ENCODE assay signal across 8 cellular contexts in genomic region chr17:21127508-21128077, GRCh38. TPM values are rescaled to one million over a fixed set of nuclear protein-coding genes. Genes with fewer than 3 reads are reported as not detected.
A peak's percentile ranks its signal among the peaks of the same experiment; 100 is the strongest.
DNase-seq lines count a peak whose midpoint lies in the region; ATAC-seq, FAIRE-seq and TF ChIP-seq lines count a peak whose summit lies in the region.

No MANE protein-coding gene starts in this region.

- peaks cover 18% of the 10 kb centered on the region for H3K4me1 ChIP-seq in HepG2 (ENCODE audit: insufficient read depth, low read length)
- peaks cover 0 to 13% (median 10%) of the 10 kb centered on the region in 4 donors for H3K4me1 ChIP-seq in tibial artery

- TF ChIP-seq CTCF in HepG2 (CRISPR knock-in tag; IDR thresholded peaks at IDR 0.05) (no peak), tibial artery (IDR thresholded peaks at IDR 0.05) (no peak)

- no peak for TF ChIP-seq RAD21 in HepG2 (CRISPR knock-in tag; IDR thresholded peaks at IDR 0.05)

- H3K27me3 Mint-ChIP-seq in activated T-cell treated with anti-CD3 and anti-CD28 coated beads, Interleukin-2, amount 50 U/mL, for 72 hours (ENCODE audit: low read depth), result no peaks in the 10 kb centered on the region

- H3K27ac ChIP-seq in angular gyrus (ENCODE audit: low read depth, low read length), result peak overlapping the region; percentile 39
- peak overlapping the region; percentile 85 for H3K27ac ChIP-seq in HepG2 (ENCODE audit: extremely low read length, insufficient read depth, low read length)
- H3K27ac ChIP-seq in tibial artery, result peak overlapping the region; percentile 87 to 95

- peak overlapping the region; percentile 18 for H2AFZ ChIP-seq in HepG2 (ENCODE audit: low read length)

- H3K4me3 Mint-ChIP-seq in activated T-cell treated with anti-CD3 and anti-CD28 coated beads, Interleukin-2, amount 50 U/mL, for 72 hours, result peak overlapping the region; percentile 90 to 97

- no peaks in the 10 kb centered on the region for H3K36me3 ChIP-seq in HepG2 (replicated peaks in 1 of 2; ENCODE audit: control insufficient read depth in 1 of 2, insufficient read depth in 2 of 2, low read length in 2 of 2)
- H3K36me3 ChIP-seq in tibial artery, result no peaks in the 10 kb centered on the region

- CTCF ChIA-PET in HepG2 (lab: Yijun Ruan, JAX; ENCODE audit: low intra/inter-chr PET ratio, low total read pairs), result no interaction called here

- WGBS in HepG2 (ENCODE audit: low lambda C conversion rate), result 0% methylated on average over 8 of the region's 9 CpGs

- TF ChIP-seq EP300 in HepG2 (IDR thresholded peaks at IDR 0.05; ENCODE audit: low read depth in 2 of 2, low read length in 2 of 2) (no peak), HepG2 (CRISPR knock-in tag; IDR thresholded peaks at IDR 0.05; ENCODE audit: borderline replicate concordance) (no peak)

- H3K27me3 ChIP-seq in HepG2 (ENCODE audit: control insufficient read depth in 1 of 2, insufficient read depth in 2 of 2, low read length in 2 of 2) (no peaks in the 10 kb centered on the region), tibial artery (no peaks in the 10 kb centered on the region)

- peak overlapping the region; percentile 99 for H3K27ac Mint-ChIP-seq in activated T-cell treated with anti-CD3 and anti-CD28 coated beads, Interleukin-2, amount 50 U/mL, for 72 hours

- no peak for ATAC-seq in activated T-cell treated with anti-CD3 and anti-CD28 coated beads, Interleukin-2, amount 50 U/mL, for 72 hours (replicated peaks in 1 of 2)
- ATAC-seq in HepG2, result peak; percentile 16; the same call in 1 of the 3 replicates

- H3K4me3 ChIP-seq in HepG2 (replicated peaks in 1 of 3; ENCODE audit: insufficient read depth in 1 of 3, low read depth in 2 of 3, low read length in 3 of 3) (peak overlapping the region; percentile 69 to 92 (median 71)), tibial artery (peak overlapping the region; percentile 68 to 96)

- peak overlapping the region; percentile 86 for H3K4me2 ChIP-seq in HepG2 (ENCODE audit: low read depth, low read length)

- BruUV-seq in HepG2 (replicated peaks; lab: Mats Ljungman, UMichigan), result no TSS peak

- POLR2A ChIA-PET in HepG2 (lab: Yijun Ruan, JAX), result interaction anchor here (1.2 to 1.6 kb wide), 2 partner anchors 84 to 86 kb away, joined by 7 to 8 read pairs; partner anchors contain the start of gene USP22

- no peaks in the 10 kb centered on the region for H3K9me3 Mint-ChIP-seq in activated T-cell treated with anti-CD3 and anti-CD28 coated beads, Interleukin-2, amount 50 U/mL, for 72 hours

- TF ChIP-seq POLR2A in HepG2 (IDR thresholded peaks at IDR 0.05; ENCODE audit: insufficient read depth in 1 of 2, low read depth in 2 of 2, low read length in 2 of 2), result no peak

- H4K20me1 ChIP-seq in HepG2 (ENCODE audit: insufficient read depth, low read length), result no peaks in the 10 kb centered on the region

- in situ Hi-C loops in HepG2 (cut with HindIII; ENCODE audit: extremely low pct_ligation_motif_present, low pct_unique_long_range_greater_than_20kb), result loop anchor here (10.0 kb wide), 2 partner anchors 157 to 387 kb away; partner anchors contain the start of gene MAP2K3

- FAIRE-seq in HepG2 (lab: Jason Lieb, UNC), result no peak

- H3K9me3 ChIP-seq in HepG2 (ENCODE audit: low read length) (no peaks in the 10 kb centered on the region), tibial artery (no peaks in the 10 kb centered on the region)

- DNase-seq in activated T-cell treated with anti-CD3 and anti-CD28 coated beads, Interleukin-2, amount 50 U/mL, for 72 hours, result no peak
- DNase-seq in activated T-cell treated with anti-CD3 and anti-CD28 coated beads, Interleukin-2, amount 50 U/mL, for 1 hour, result no peak
- DNase-seq in HepG2 (ENCODE audit: low spot score) (no peak), tibial artery (no peak), NCI-H345 (lab: John Stamatoyannopoulos, UW) (no peak), NCI-H2171 treated with DMSO at 0.1 percent for 48 hours (lab: John Stamatoyannopoulos, UW) (no peak), cerebellum (ENCODE audit: low spot score) (no peak)

- H3K36me3 Mint-ChIP-seq in activated T-cell treated with anti-CD3 and anti-CD28 coated beads, Interleukin-2, amount 50 U/mL, for 72 hours (ENCODE audit: insufficient read depth in 2 of 2), result peaks cover 0 to 4% of the 10 kb centered on the region in 2 donors

- intact Hi-C loops in HepG2 (cut with micrococcal nuclease; ENCODE audit: unreplicated experiment) (loop anchor here (2.0 to 5.0 kb wide), 3 partner anchors 85 to 155 kb away; partner anchors contain the start of genes MAP2K3 and USP22), tibial artery (cut with DNase I; ENCODE audit: low total_unique reads) (loop anchor here (2.0 to 10.0 kb wide), 5 partner anchors 83 to 383 kb away; partner anchors contain the start of gene USP22)

- H3K9ac ChIP-seq in HepG2 (ENCODE audit: insufficient read depth, low read depth, low read length), result peak overlapping the region; percentile 78

- H3K79me2 ChIP-seq in HepG2 (ENCODE audit: insufficient read depth, low read length), result peaks cover 17% of the 10 kb centered on the region

- H3K4me1 Mint-ChIP-seq in activated T-cell treated with anti-CD3 and anti-CD28 coated beads, Interleukin-2, amount 50 U/mL, for 72 hours (ENCODE audit: low read depth), result peaks cover 44% of the 10 kb centered on the region

TF ChIP-seq in HepG2, 621 proteins besides CTCF, POLR2A, EP300 and RAD21 (continues in another document):
- TF ChIP-seq FOXC1 (CRISPR knock-in tag; IDR thresholded peaks at IDR 0.05; ENCODE audit: borderline replicate concordance) (no peak), ZNF646 (CRISPR knock-in tag; IDR thresholded peaks at IDR 0.05) (0 out of 2 replicates have a peak, but pooled peaks have one; percentile 25), ZKSCAN1 (IDR thresholded peaks at IDR 0.05; ENCODE audit: low read length) (peak; percentile 96)

RNA-seq across cellular contexts. Expression of gene DHRS7B, which starts 0.8 kb away (rescaled TPM):
- 10 to 100 TPM; 19.5 to 21.4 TPM for total RNA-seq in activated T-cell treated with anti-CD3 and anti-CD28 coated beads, Interleukin-2, amount 50 U/mL, for 72 hours
- total RNA-seq in HepG2 (2016; rRNA removed; fragmentation: Illumina TruSeq; extraction: Trizol) (24.3 and 35.8 TPM in 2 replicates), cerebellum (12.8 TPM)
- total RNA-seq in HepG2 (2016; cell fraction: cytosol; rRNA removed; fragmentation: Illumina TruSeq; extraction: Trizol; ENCODE audit: low read depth), result 7.6 and 9.8 TPM in 2 replicates
- total RNA-seq in HepG2 (2016; cell fraction: insoluble cytoplasmic fraction; rRNA removed; fragmentation: Illumina TruSeq; extraction: Trizol), result 24.4 and 36.0 TPM in 2 replicates
- 13.4 and 15.9 TPM in 2 replicates for total RNA-seq in HepG2 (2016; cell fraction: membrane; rRNA removed; fragmentation: Illumina TruSeq; extraction: Trizol)
- total RNA-seq in HepG2 (2016; cell fraction: nucleus; rRNA removed; fragmentation: Illumina TruSeq; extraction: Trizol), result 20.1 and 30.9 TPM in 2 replicates
- polyA plus RNA-seq in HepG2 (2011; rRNA removed), result 20.0 TPM in 2 replicates
- polyA plus RNA-seq in HepG2 (2011; cell fraction: cytosol; rRNA removed), result 29.5 and 34.2 TPM in 2 replicates
- 11.5 and 13.2 TPM in 2 replicates for polyA plus RNA-seq in HepG2 (2011; cell fraction: nucleus; rRNA removed)
- polyA plus RNA-seq in HepG2 (2012), result 14.5 and 16.7 TPM in 2 replicates
- polyA plus RNA-seq in HepG2 (2016; cell fraction: cytosol; fragmentation: Illumina TruSeq; extraction: Trizol; ENCODE audit: low read depth), result 6.8 and 7.5 TPM in 2 replicates
- 15.5 and 21.7 TPM in 2 replicates for polyA plus RNA-seq in HepG2 (2016; cell fraction: insoluble cytoplasmic fraction; fragmentation: Illumina TruSeq; extraction: Trizol; ENCODE audit: low read depth)
- 9.3 and 10.7 TPM in 2 replicates for polyA plus RNA-seq in HepG2 (2016; cell fraction: membrane; fragmentation: Illumina TruSeq; extraction: Trizol; ENCODE audit: low read depth)
- 32.6 and 37.8 TPM in 2 replicates for polyA plus RNA-seq in HepG2 (2016; cell fraction: nucleus; fragmentation: Illumina TruSeq; extraction: Trizol; ENCODE audit: insufficient read depth, low read depth)
- polyA minus RNA-seq in HepG2 (2011; rRNA and poly(A)+ RNA removed; ENCODE audit: low replicate concordance), result 57.3 and 60.6 TPM in 2 replicates
- 9.6 and 11.4 TPM in 2 replicates for polyA minus RNA-seq in HepG2 (2011; cell fraction: cytosol; rRNA and poly(A)+ RNA removed)
- 9.2 and 9.7 TPM in 2 replicates for polyA minus RNA-seq in HepG2 (2011; cell fraction: nucleus; rRNA and poly(A)+ RNA removed)

Comparison
In these comparisons a context has a peak if more than half of its experiments do, and no peak if none do; other contexts are left out.
1. H3K27ac ChIP-seq: peak in every context shown above with its lines; median percentile 91 in tibial artery; 85 in HepG2; 39 in angular gyrus.